Comparison of ENCODE assay signal across 1 cellular context in genomic region chr2:138501427-138502252, GRCh38.
TF ChIP-seq lines count a peak whose summit lies in the region.

Gene SPOPL, plus strand, starts transcription at chr2:138501770. Its CDS starts 48,447 bp downstream, at chr2:138550217.

TF ChIP-seq in K562, 482 proteins besides CTCF, POLR2A, EP300 and RAD21 (continued from another document):
- TF ChIP-seq DACH1 (IDR thresholded peaks at IDR 0.05; ENCODE audit: partially characterized antibody): no peak
- no peak for TF ChIP-seq USF2 (CRISPR knock-in tag; IDR thresholded peaks at IDR 0.05)
- peak; percentile 91 for TF ChIP-seq RBFOX2 (IDR thresholded peaks at IDR 0.05; ENCODE audit: low read depth, low read length)
- peak; percentile 73 for TF ChIP-seq L3MBTL2 (IDR thresholded peaks at IDR 0.05)
- TF ChIP-seq KLF16 (IDR thresholded peaks at IDR 0.05): no peak
- no peak for TF ChIP-seq ZNF174 (CRISPR knock-in tag; IDR thresholded peaks at IDR 0.05)
- TF ChIP-seq ZNF75A (CRISPR knock-in tag; IDR thresholded peaks at IDR 0.05): no peak
- TF ChIP-seq SRSF9 (IDR thresholded peaks at IDR 0.05; ENCODE audit: borderline replicate concordance, low read depth, low read length): no peak
- TF ChIP-seq ZNF518B (CRISPR knock-in tag; IDR thresholded peaks at IDR 0.05): no peak
- TF ChIP-seq ZNF175 (CRISPR knock-in tag; IDR thresholded peaks at IDR 0.05; ENCODE audit: low read depth): no peak
- TF ChIP-seq TGIF2 (CRISPR knock-in tag; IDR thresholded peaks at IDR 0.05): no peak
- peak; percentile 50 for TF ChIP-seq RBBP5 (IDR thresholded peaks at IDR 0.05; ENCODE audit: borderline replicate concordance, insufficient read depth, low read length, poor library complexity, severe bottlenecking)
- TF ChIP-seq SMAD4 (CRISPR knock-in tag; conservative IDR thresholded peaks at IDR 0.05): peak; percentile 54; the same call in 1 of the 2 replicates
- TF ChIP-seq POLR3G (IDR thresholded peaks at IDR 0.05; ENCODE audit: extremely low read depth, insufficient read length, insufficient replicate concordance): no peak
- no peak for TF ChIP-seq RFX7 (CRISPR knock-in tag; IDR thresholded peaks at IDR 0.05)
- TF ChIP-seq STAT6 (CRISPR knock-in tag; IDR thresholded peaks at IDR 0.05): no peak
- TF ChIP-seq CBFA2T2 (conservative IDR thresholded peaks at IDR 0.05): no peak
- no peak for TF ChIP-seq ZNF431 (CRISPR knock-in tag; IDR thresholded peaks at IDR 0.05)
- no peak for TF ChIP-seq MTA1 (IDR thresholded peaks at IDR 0.05; ENCODE audit: borderline replicate concordance)
- no peak for TF ChIP-seq ZKSCAN3 (CRISPR knock-in tag; IDR thresholded peaks at IDR 0.05)
- TF ChIP-seq KDM5B (IDR thresholded peaks at IDR 0.05; ENCODE audit: insufficient replicate concordance, low read depth, low read length): peak; percentile 84
- TF ChIP-seq CREB3L1 (IDR thresholded peaks at IDR 0.05; ENCODE audit: borderline replicate concordance, low read depth): peak; percentile 62; the same call in 1 of the 2 replicates
- TF ChIP-seq HES1 (IDR thresholded peaks at IDR 0.05; ENCODE audit: low read depth): no peak
- TF ChIP-seq MAFK (IDR thresholded peaks at IDR 0.05; ENCODE audit: low read length): no peak
- no peak for TF ChIP-seq CREBBP (IDR thresholded peaks at IDR 0.05; ENCODE audit: low read depth, low read length)
- TF ChIP-seq CBX2 (IDR thresholded peaks at IDR 0.05; ENCODE audit: insufficient read depth, low read length, poor library complexity, severe bottlenecking): no peak
- no peak for TF ChIP-seq JUNB (CRISPR knock-in tag; conservative IDR thresholded peaks at IDR 0.05)
- no peak for TF ChIP-seq ZNF384 (IDR thresholded peaks at IDR 0.05; ENCODE audit: low read depth, low read length)
- no peak for TF ChIP-seq KAT2B (IDR thresholded peaks at IDR 0.05; ENCODE audit: low read depth, low read length)
- no peak for TF ChIP-seq THRA (IDR thresholded peaks at IDR 0.05)
- no peak for TF ChIP-seq SMARCA4 (IDR thresholded peaks at IDR 0.05)
- no peak for TF ChIP-seq RBM34 (IDR thresholded peaks at IDR 0.05; ENCODE audit: borderline replicate concordance, insufficient read depth, low read length)
- no peak for TF ChIP-seq E2F8 (IDR thresholded peaks at IDR 0.05; ENCODE audit: low read depth, partially characterized antibody)
- no peak for TF ChIP-seq GTF2A2 (tag; IDR thresholded peaks at IDR 0.05)
- no peak for TF ChIP-seq KDM4B (IDR thresholded peaks at IDR 0.05; ENCODE audit: borderline replicate concordance in 2 of 2, low read depth in 1 of 2)
- no peak; the same call in 1 of the 2 replicates for TF ChIP-seq SMARCE1 (IDR thresholded peaks at IDR 0.05)
- TF ChIP-seq SRSF1 (IDR thresholded peaks at IDR 0.05; ENCODE audit: low read depth, low read length): no peak
- TF ChIP-seq E2F5 (CRISPR knock-in tag; IDR thresholded peaks at IDR 0.05): no peak
- no peak for TF ChIP-seq SREBF1 (IDR thresholded peaks at IDR 0.05; ENCODE audit: borderline replicate concordance, low read depth, low read length)
- TF ChIP-seq ZHX1 (conservative IDR thresholded peaks at IDR 0.05; ENCODE audit: low read length): no peak
